In the genomic region with DNA sequence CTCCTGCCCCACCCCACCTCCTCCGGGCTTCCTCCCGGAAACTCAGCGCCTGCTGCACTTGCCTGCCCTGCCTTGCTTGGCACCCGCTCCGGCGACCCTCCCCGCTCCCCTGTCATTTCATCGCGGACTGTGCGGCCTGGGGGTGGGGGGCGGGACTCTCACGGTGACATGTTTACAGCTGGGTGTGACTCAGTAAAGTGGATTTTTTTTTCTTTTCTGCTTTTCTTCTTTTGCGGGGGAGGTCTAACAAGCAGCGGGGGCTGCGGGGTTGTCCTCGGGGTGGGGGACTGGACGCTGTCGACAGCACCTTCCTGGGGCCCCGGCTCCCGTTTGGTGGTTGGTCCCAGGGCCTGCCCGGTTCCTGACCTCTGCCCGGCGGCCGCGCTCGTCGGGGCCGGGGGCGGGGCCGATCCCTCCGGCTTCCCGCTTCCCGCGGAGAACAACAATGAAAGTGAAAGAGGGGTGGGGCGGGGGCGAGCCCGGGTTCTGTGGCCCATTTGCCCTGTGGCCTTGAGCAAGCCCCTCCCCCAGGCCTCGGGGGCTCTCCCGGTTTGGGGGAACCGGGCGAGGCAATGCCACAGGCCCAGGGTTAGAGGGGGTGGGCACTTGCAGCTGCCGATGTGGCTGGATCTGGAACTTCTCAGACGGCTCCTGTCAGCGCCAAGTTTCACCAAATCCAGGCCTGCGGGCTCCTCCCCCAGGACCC, we compare ENCODE assay signal across 1 cellular context.
TF ChIP-seq lines count a peak whose summit lies in the region.

No MANE protein-coding gene starts in this region.

TF ChIP-seq in K562, 482 proteins besides CTCF, POLR2A, EP300 and RAD21 (continued from another document and continues in another):
- TF ChIP-seq ELK3 (CRISPR knock-in tag; IDR thresholded peaks at IDR 0.05): no peak
- no peak for TF ChIP-seq ZNF699 (CRISPR knock-in tag; IDR thresholded peaks at IDR 0.05; ENCODE audit: insufficient replicate concordance)
- TF ChIP-seq, protein P1, sequence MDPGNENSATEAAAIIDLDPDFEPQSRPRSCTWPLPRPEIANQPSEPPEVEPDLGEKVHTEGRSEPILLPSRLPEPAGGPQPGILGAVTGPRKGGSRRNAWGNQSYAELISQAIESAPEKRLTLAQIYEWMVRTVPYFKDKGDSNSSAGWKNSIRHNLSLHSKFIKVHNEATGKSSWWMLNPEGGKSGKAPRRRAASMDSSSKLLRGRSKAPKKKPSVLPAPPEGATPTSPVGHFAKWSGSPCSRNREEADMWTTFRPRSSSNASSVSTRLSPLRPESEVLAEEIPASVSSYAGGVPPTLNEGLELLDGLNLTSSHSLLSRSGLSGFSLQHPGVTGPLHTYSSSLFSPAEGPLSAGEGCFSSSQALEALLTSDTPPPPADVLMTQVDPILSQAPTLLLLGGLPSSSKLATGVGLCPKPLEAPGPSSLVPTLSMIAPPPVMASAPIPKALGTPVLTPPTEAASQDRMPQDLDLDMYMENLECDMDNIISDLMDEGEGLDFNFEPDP (CRISPR knock-in tag; IDR thresholded peaks at IDR 0.05): no peak
- TF ChIP-seq FOXK1 (CRISPR knock-in tag; IDR thresholded peaks at IDR 0.05; ENCODE audit: borderline replicate concordance): no peak
- peak; percentile 69 for TF ChIP-seq PCBP1 (IDR thresholded peaks at IDR 0.05; ENCODE audit: low read depth, low read length, poor library complexity, severe bottlenecking)
- TF ChIP-seq HNRNPLL (IDR thresholded peaks at IDR 0.05; ENCODE audit: low read depth, low read length, poor library complexity, severe bottlenecking): no peak
- TF ChIP-seq, protein P2, sequence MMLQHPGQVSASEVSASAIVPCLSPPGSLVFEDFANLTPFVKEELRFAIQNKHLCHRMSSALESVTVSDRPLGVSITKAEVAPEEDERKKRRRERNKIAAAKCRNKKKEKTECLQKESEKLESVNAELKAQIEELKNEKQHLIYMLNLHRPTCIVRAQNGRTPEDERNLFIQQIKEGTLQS (IDR thresholded peaks at IDR 0.05): peak; percentile 65
- TF ChIP-seq, protein P2 (CRISPR knock-in tag; conservative IDR thresholded peaks at IDR 0.05): no peak
- TF ChIP-seq MTA3 (IDR thresholded peaks at IDR 0.05; ENCODE audit: borderline replicate concordance): peak; percentile 54
- TF ChIP-seq MTA1 (IDR thresholded peaks at IDR 0.05; ENCODE audit: borderline replicate concordance): no peak
- TF ChIP-seq SIRT6 (IDR thresholded peaks at IDR 0.05; ENCODE audit: low read depth, low read length): no peak
- TF ChIP-seq ZNF384 (IDR thresholded peaks at IDR 0.05; ENCODE audit: low read depth, low read length): peak; percentile 96
- no peak; the same call in 1 of the 2 replicates for TF ChIP-seq SP1 (CRISPR knock-in tag; IDR thresholded peaks at IDR 0.05)
- TF ChIP-seq KLF13 (tag; IDR thresholded peaks at IDR 0.05; ENCODE audit: borderline replicate concordance, low read depth): no peak
- no peak for TF ChIP-seq ZNF274 (IDR thresholded peaks at IDR 0.05; ENCODE audit: borderline replicate concordance, low read depth, low read length)
- TF ChIP-seq, protein P3, sequence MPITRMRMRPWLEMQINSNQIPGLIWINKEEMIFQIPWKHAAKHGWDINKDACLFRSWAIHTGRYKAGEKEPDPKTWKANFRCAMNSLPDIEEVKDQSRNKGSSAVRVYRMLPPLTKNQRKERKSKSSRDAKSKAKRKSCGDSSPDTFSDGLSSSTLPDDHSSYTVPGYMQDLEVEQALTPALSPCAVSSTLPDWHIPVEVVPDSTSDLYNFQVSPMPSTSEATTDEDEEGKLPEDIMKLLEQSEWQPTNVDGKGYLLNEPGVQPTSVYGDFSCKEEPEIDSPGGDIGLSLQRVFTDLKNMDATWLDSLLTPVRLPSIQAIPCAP (CRISPR knock-in tag; IDR thresholded peaks at IDR 0.05; ENCODE audit: borderline replicate concordance): no peak
- TF ChIP-seq E2F6 (IDR thresholded peaks at IDR 0.05; ENCODE audit: borderline replicate concordance in 1 of 2, extremely low read depth in 1 of 2, insufficient read depth in 1 of 2, insufficient read length in 1 of 2, low read depth in 1 of 2, low read length in 1 of 2, poor library complexity in 1 of 2, severe bottlenecking in 1 of 2): peak in 1 of 2 experiments; percentile 62
- no peak; the same call in 1 of the 2 replicates for TF ChIP-seq RBFOX2 (IDR thresholded peaks at IDR 0.05; ENCODE audit: low read depth, low read length)
- TF ChIP-seq HMGN3 (IDR thresholded peaks at IDR 0.05; ENCODE audit: borderline replicate concordance, extremely low read depth, insufficient read length, low read depth, low read length): peak; percentile 31
- no peak for TF ChIP-seq ZC3H11A (IDR thresholded peaks at IDR 0.05; ENCODE audit: low read depth, low read length)
- TF ChIP-seq SNIP1 (IDR thresholded peaks at IDR 0.05; ENCODE audit: low read depth): no peak
- TF ChIP-seq, protein P4, sequence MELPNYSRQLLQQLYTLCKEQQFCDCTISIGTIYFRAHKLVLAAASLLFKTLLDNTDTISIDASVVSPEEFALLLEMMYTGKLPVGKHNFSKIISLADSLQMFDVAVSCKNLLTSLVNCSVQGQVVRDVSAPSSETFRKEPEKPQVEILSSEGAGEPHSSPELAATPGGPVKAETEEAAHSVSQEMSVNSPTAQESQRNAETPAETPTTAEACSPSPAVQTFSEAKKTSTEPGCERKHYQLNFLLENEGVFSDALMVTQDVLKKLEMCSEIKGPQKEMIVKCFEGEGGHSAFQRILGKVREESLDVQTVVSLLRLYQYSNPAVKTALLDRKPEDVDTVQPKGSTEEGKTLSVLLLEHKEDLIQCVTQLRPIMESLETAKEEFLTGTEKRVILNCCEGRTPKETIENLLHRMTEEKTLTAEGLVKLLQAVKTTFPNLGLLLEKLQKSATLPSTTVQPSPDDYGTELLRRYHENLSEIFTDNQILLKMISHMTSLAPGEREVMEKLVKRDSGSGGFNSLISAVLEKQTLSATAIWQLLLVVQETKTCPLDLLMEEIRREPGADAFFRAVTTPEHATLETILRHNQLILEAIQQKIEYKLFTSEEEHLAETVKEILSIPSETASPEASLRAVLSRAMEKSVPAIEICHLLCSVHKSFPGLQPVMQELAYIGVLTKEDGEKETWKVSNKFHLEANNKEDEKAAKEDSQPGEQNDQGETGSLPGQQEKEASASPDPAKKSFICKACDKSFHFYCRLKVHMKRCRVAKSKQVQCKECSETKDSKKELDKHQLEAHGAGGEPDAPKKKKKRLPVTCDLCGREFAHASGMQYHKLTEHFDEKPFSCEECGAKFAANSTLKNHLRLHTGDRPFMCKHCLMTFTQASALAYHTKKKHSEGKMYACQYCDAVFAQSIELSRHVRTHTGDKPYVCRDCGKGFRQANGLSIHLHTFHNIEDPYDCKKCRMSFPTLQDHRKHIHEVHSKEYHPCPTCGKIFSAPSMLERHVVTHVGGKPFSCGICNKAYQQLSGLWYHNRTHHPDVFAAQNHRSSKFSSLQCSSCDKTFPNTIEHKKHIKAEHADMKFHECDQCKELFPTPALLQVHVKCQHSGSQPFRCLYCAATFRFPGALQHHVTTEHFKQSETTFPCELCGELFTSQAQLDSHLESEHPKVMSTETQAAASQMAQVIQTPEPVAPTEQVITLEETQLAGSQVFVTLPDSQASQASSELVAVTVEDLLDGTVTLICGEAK (IDR thresholded peaks at IDR 0.05): no peak
- TF ChIP-seq, protein P4 (CRISPR knock-in tag; IDR thresholded peaks at IDR 0.05): no peak
- no peak for TF ChIP-seq ZNF75A (CRISPR knock-in tag; IDR thresholded peaks at IDR 0.05)
- TF ChIP-seq ZNF644 (tag; IDR thresholded peaks at IDR 0.05; ENCODE audit: low read depth): no peak
- TF ChIP-seq POU5F1 (IDR thresholded peaks at IDR 0.05; ENCODE audit: borderline replicate concordance, low read depth, low read length, partially characterized antibody): no peak
- TF ChIP-seq, protein P5, sequence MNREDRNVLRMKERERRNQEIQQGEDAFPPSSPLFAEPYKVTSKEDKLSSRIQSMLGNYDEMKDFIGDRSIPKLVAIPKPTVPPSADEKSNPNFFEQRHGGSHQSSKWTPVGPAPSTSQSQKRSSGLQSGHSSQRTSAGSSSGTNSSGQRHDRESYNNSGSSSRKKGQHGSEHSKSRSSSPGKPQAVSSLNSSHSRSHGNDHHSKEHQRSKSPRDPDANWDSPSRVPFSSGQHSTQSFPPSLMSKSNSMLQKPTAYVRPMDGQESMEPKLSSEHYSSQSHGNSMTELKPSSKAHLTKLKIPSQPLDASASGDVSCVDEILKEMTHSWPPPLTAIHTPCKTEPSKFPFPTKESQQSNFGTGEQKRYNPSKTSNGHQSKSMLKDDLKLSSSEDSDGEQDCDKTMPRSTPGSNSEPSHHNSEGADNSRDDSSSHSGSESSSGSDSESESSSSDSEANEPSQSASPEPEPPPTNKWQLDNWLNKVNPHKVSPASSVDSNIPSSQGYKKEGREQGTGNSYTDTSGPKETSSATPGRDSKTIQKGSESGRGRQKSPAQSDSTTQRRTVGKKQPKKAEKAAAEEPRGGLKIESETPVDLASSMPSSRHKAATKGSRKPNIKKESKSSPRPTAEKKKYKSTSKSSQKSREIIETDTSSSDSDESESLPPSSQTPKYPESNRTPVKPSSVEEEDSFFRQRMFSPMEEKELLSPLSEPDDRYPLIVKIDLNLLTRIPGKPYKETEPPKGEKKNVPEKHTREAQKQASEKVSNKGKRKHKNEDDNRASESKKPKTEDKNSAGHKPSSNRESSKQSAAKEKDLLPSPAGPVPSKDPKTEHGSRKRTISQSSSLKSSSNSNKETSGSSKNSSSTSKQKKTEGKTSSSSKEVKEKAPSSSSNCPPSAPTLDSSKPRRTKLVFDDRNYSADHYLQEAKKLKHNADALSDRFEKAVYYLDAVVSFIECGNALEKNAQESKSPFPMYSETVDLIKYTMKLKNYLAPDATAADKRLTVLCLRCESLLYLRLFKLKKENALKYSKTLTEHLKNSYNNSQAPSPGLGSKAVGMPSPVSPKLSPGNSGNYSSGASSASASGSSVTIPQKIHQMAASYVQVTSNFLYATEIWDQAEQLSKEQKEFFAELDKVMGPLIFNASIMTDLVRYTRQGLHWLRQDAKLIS (CRISPR knock-in tag; IDR thresholded peaks at IDR 0.05): no peak; the same call in 1 of the 2 replicates
- TF ChIP-seq FUS (optimal IDR thresholded peaks at IDR 0.05; ENCODE audit: low read depth, low read length): no peak
- no peak for TF ChIP-seq FOXA1 (IDR thresholded peaks at IDR 0.05; ENCODE audit: borderline replicate concordance)
- no peak for TF ChIP-seq ILF3 (IDR thresholded peaks at IDR 0.05; ENCODE audit: borderline replicate concordance)
- TF ChIP-seq ELF4 (CRISPR knock-in tag; IDR thresholded peaks at IDR 0.05): no peak
- TF ChIP-seq, protein P6, sequence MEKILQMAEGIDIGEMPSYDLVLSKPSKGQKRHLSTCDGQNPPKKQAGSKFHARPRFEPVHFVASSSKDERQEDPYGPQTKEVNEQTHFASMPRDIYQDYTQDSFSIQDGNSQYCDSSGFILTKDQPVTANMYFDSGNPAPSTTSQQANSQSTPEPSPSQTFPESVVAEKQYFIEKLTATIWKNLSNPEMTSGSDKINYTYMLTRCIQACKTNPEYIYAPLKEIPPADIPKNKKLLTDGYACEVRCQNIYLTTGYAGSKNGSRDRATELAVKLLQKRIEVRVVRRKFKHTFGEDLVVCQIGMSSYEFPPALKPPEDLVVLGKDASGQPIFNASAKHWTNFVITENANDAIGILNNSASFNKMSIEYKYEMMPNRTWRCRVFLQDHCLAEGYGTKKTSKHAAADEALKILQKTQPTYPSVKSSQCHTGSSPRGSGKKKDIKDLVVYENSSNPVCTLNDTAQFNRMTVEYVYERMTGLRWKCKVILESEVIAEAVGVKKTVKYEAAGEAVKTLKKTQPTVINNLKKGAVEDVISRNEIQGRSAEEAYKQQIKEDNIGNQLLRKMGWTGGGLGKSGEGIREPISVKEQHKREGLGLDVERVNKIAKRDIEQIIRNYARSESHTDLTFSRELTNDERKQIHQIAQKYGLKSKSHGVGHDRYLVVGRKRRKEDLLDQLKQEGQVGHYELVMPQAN (IDR thresholded peaks at IDR 0.05; ENCODE audit: borderline replicate concordance): no peak
